Comparison of ENCODE assay signal across 21 cellular contexts in the genomic region with DNA sequence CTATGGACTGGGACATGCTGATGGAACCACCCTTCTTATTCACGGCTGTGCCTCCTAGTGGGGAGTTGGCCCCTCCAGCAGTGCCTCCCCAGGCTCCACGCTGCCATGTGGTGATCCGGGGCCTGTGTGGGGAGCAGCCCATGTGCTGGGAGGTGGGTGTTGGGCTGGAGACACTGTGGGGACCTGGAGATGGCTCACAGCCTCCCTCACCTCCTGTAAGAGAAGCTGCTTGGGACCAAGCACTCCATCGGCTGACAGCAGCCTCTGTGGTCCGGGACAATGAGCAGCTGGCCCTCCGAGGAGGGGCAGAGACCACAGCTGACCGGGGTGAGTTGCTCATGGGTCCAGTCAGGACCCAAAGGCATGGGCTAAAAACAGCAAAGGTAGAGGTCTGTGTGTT. TPM values are rescaled to one million over a fixed set of nuclear protein-coding genes. Genes with fewer than 3 reads are reported as not detected.
DNase-seq lines count a peak whose midpoint lies in the region; ATAC-seq and TF ChIP-seq lines count a peak whose summit lies in the region.
"Had no signal": no experiment of that assay in that cellular context is flagged by ENCODE, and none has a peak within 500 bp of the region (broad histone marks: within the 10 kb centered on the region; RNA-seq: fewer than 3 reads in every experiment).

No MANE protein-coding gene starts in this region.

- intact Hi-C loops in dorsolateral prefrontal cortex (cut with DNase I) = loop anchor here (5.0 to 10.0 kb wide), 4 partner anchors 105 to 595 kb away; a partner anchor contains a TSS

- peaks cover 29% of the 10 kb centered on the region for H4K20me1 ChIP-seq in osteoblast (ENCODE audit: insufficient read depth, low read length)

- H3K9me3 ChIP-seq in HEK293 (ENCODE audit: control insufficient read depth, insufficient read depth, low read depth, low read length) (no peaks in the 10 kb centered on the region), osteoblast (ENCODE audit: low read depth, low read length) (no peaks in the 10 kb centered on the region)
- H3K9me3 ChIP-seq: MG63, SJSA1 had no signal

- peaks cover 0 to 27% (median 3%) of the 10 kb centered on the region in 3 donors for H3K36me3 Mint-ChIP-seq in naive thymus-derived CD8-positive, alpha-beta T cell

- H3K4me3 Mint-ChIP-seq in naive thymus-derived CD8-positive, alpha-beta T cell = no peak overlapping the region
- H3K4me3 Mint-ChIP-seq: CD8-positive, alpha-beta T cell had no signal

- no peak overlapping the region for H3K27ac Mint-ChIP-seq in naive thymus-derived CD8-positive, alpha-beta T cell
- H3K27ac Mint-ChIP-seq: CD8-positive, alpha-beta T cell had no signal

- POLR2A ChIA-PET in HEK293 (lab: Yijun Ruan, JAX) = interaction anchor here (1.1 to 1.2 kb wide), 3 partner anchors 19 to 63 kb away, joined by 4 read pairs; a partner anchor contains a TSS
- POLR2A ChIA-PET in naive thymus-derived CD8-positive, alpha-beta T cell (lab: Charles Lee) = interaction anchor here (0.6 to 1.5 kb wide), 2 partner anchors 10 to 543 kb away, joined by 3 to 4 read pairs; no protein-coding TSS in a partner anchor

- H3K27me3 ChIP-seq in osteoblast (ENCODE audit: insufficient read depth, low read length) (no peaks in the 10 kb centered on the region), dorsolateral prefrontal cortex (no peaks in the 10 kb centered on the region)
- H3K27me3 ChIP-seq: MG63, SJSA1 had no signal

- H3K27me3 Mint-ChIP-seq in naive thymus-derived CD8-positive, alpha-beta T cell = peaks cover 0 to 7% (median 0%) of the 10 kb centered on the region in 5 donors

- no peaks in the 10 kb centered on the region for H3K79me2 ChIP-seq in osteoblast (ENCODE audit: insufficient read depth, low read length)

- peaks cover 0 to 3% (median 0%) of the 10 kb centered on the region in 4 donors for H3K4me1 Mint-ChIP-seq in naive thymus-derived CD8-positive, alpha-beta T cell

- H3K4me3 ChIP-seq in HEK293 (ENCODE audit: low read depth, low read length) (no peak overlapping the region), osteoblast (ENCODE audit: insufficient read depth, low read length) (no peak overlapping the region), dorsolateral prefrontal cortex (no peak overlapping the region)
- H3K4me3 ChIP-seq: MG63, SJSA1 had no signal

- no peak overlapping the region for H2AFZ ChIP-seq in osteoblast (ENCODE audit: low read length)

- TF ChIP-seq CTCF in 22Rv1 (IDR thresholded peaks at IDR 0.05) = no peak
- no peak for TF ChIP-seq CTCF in HEK293 (tag by site-specific recombination; IDR thresholded peaks at IDR 0.05)
- TF ChIP-seq CTCF in osteoblast (IDR thresholded peaks at IDR 0.05; ENCODE audit: extremely low read depth, low read depth, low read length) = no peak
- TF ChIP-seq CTCF in dorsolateral prefrontal cortex (IDR thresholded peaks at IDR 0.05 in 54 of 56, conservative IDR thresholded peaks at IDR 0.05 in 2 of 56; ENCODE audit: low read depth in 1 of 56, partially characterized antibody in 56 of 56) = no peak

- H3K4me1 ChIP-seq in HEK293 (ENCODE audit: control insufficient read depth, insufficient read depth, low read length) (no peaks in the 10 kb centered on the region), osteoblast (ENCODE audit: insufficient read depth, low read length) (no peaks in the 10 kb centered on the region)
- H3K4me1 ChIP-seq: SJSA1 had no signal

- CTCF ChIA-PET in HEK293 (lab: Yijun Ruan, JAX) = interaction anchor here (8.7 kb wide), 1 partner anchor 12 kb away, joined by 66 read pairs; a partner anchor contains a TSS

- H3K27ac ChIP-seq in 22Rv1 (peak overlapping the region; percentile 79; the same call in 1 of the 2 replicates), HEK293 (ENCODE audit: extremely low read depth, low read depth, low read length) (no peak overlapping the region), osteoblast (ENCODE audit: low read depth, low read length) (no peak overlapping the region), dorsolateral prefrontal cortex (no peak overlapping the region)
- H3K27ac ChIP-seq: SJSA1 had no signal

- H3K9me3 Mint-ChIP-seq in naive thymus-derived CD8-positive, alpha-beta T cell = no peaks in the 10 kb centered on the region
- H3K9me3 Mint-ChIP-seq: CD8-positive, alpha-beta T cell had no signal

- H3K4me2 ChIP-seq in osteoblast (ENCODE audit: insufficient read depth, low read length) = no peak overlapping the region

- DNase-seq in islet precursor cell (peak; percentile 22), osteoblast (ENCODE audit: insufficient read length, low spot score, missing footprints) (peak; percentile 66), MV-4-11 (lab: John Stamatoyannopoulos, UW) (no peak), dorsolateral prefrontal cortex (no peak)
- DNase-seq in naive thymus-derived CD8-positive, alpha-beta T cell = no peak
- DNase-seq: C1 segment of cervical spinal cord; CD8-positive, alpha-beta T cell; MG63; NCI-H2029; NCI-H446 treated with DMSO at 0.1 percent for 48 hours; NCI-H526; NCI-H82; NK-92 treated with Interleukin-12 subunit alpha and Interleukin-12 subunit beta, amount 100 ng/mL, for 24 hours; Right ventricle myocardium superior had no signal

- H3K36me3 ChIP-seq in HEK293 (ENCODE audit: control insufficient read depth in 2 of 2, insufficient read depth in 1 of 2, low read length in 2 of 2) = peaks cover 0 to 30% of the 10 kb centered on the region in 2 experiments; a peak in 1 of 3 replicates
- peaks cover 23% of the 10 kb centered on the region for H3K36me3 ChIP-seq in osteoblast (ENCODE audit: insufficient read depth, low read length)

- no peak for ATAC-seq in naive thymus-derived CD8-positive, alpha-beta T cell

TF ChIP-seq in HEK293, 187 proteins besides CTCF, POLR2A, EP300 and RAD21:
- TF ChIP-seq ZIC2 (tag by site-specific recombination; IDR thresholded peaks at IDR 0.05) = peak; percentile 14; the same call in 1 of the 2 replicates
- no peak for TF ChIP-seq ZNF394 (tag by site-specific recombination; IDR thresholded peaks at IDR 0.05; ENCODE audit: borderline replicate concordance)

RNA-seq across cellular contexts. Expression of a gene that starts 9.1 kb away (rescaled TPM):
- total RNA-seq in osteoblast (26.8 and 28.9 TPM in 2 replicates), dorsolateral prefrontal cortex (10 to 100 TPM; 10.2 to 27.1 (median 17.8) TPM)
- total RNA-seq in naive thymus-derived CD8-positive, alpha-beta T cell = 10 to 100 TPM; 37.7 to 45.3 TPM
- polyA plus RNA-seq in naive thymus-derived CD8-positive, alpha-beta T cell = 10 to 100 TPM; 47.6 to 68.6 (median 49.8) TPM

RNA-seq across cellular contexts. Expression of a gene that starts 9.8 kb away (rescaled TPM):
- 2.7 and 3.3 TPM in 2 replicates for total RNA-seq in osteoblast
- 1 to 10 TPM; 1.4 to 1.8 TPM for total RNA-seq in naive thymus-derived CD8-positive, alpha-beta T cell
- polyA plus RNA-seq in naive thymus-derived CD8-positive, alpha-beta T cell = 1 to 10 TPM; 3.4 to 4.0 (median 3.5) TPM
- 1 to 10 TPM in 9 of 120 experiments, under 1 TPM in 71, not detected in 40; 0.25 to 1.6 (median 0.52) TPM for total RNA-seq in dorsolateral prefrontal cortex

RNA-seq across cellular contexts. Expression of a gene that starts 10.3 kb away (rescaled TPM):
- total RNA-seq in osteoblast (not detected in 2 replicates), dorsolateral prefrontal cortex (100 to 1,000 TPM in 1 of 120 experiments, 10 to 100 TPM in 119; 22.0 to 127 (median 48.6) TPM)
- under 1 TPM in 1 of 2 experiments, not detected in 1; 0.41 TPM for total RNA-seq in naive thymus-derived CD8-positive, alpha-beta T cell
- under 1 TPM in 2 of 3 donors, not detected in 1; 0.12 to 0.23 TPM for polyA plus RNA-seq in naive thymus-derived CD8-positive, alpha-beta T cell
- total RNA-seq: HT1080, LHCN-M2, Right ventricle myocardium superior, SJSA1 had no signal

RNA-seq across cellular contexts. Expression of a gene that starts 21.6 kb away (rescaled TPM):
- total RNA-seq in osteoblast = not detected in 2 replicates
- total RNA-seq in naive thymus-derived CD8-positive, alpha-beta T cell = not detected
- polyA plus RNA-seq in naive thymus-derived CD8-positive, alpha-beta T cell = not detected
- total RNA-seq in dorsolateral prefrontal cortex = 10 to 100 TPM; 12.9 to 76.7 (median 45.6) TPM
- total RNA-seq: CD8-positive, alpha-beta T cell; Right ventricle myocardium superior had no signal

RNA-seq across cellular contexts. Expression of a gene that starts 36.1 kb away (rescaled TPM):
- total RNA-seq in osteoblast = not detected in 2 replicates
- not detected for total RNA-seq in naive thymus-derived CD8-positive, alpha-beta T cell
- polyA plus RNA-seq in naive thymus-derived CD8-positive, alpha-beta T cell = not detected
- total RNA-seq in dorsolateral prefrontal cortex = 10 to 100 TPM in 114 of 120 experiments, 1 to 10 TPM in 6; 2.6 to 38.7 (median 18.0) TPM
- total RNA-seq: A673; CD8-positive, alpha-beta T cell; HepG2; HT1080; LHCN-M2; Right ventricle myocardium superior; SJSA1 had no signal
- polyA plus RNA-seq: HepG2 had no signal

Comparison
In these comparisons a context has a peak if more than half of its experiments do, and no peak if none do; other contexts are left out.
1. DNase-seq: peak in islet precursor cell (single experiment) and osteoblast (single experiment); none in MV-4-11 (single experiment), naive thymus-derived CD8-positive, alpha-beta T cell (0 of 10) and dorsolateral prefrontal cortex (0 of 10).
2. RNA of a gene that starts 10.3 kb away (total RNA-seq): 22.0 to 127 TPM in dorsolateral prefrontal cortex; 0.41 TPM in naive thymus-derived CD8-positive, alpha-beta T cell and not detected in osteoblast; every median in the first group is over 10 times any median in the second.